ENCODE assay signal across 21 cellular contexts in genomic region chr5:31537856-31538255, GRCh38. TPM values are rescaled to one million over a fixed set of nuclear protein-coding genes. Genes with fewer than 3 reads are reported as not detected.
DNase-seq lines count a peak whose midpoint lies in the region; ATAC-seq and TF ChIP-seq lines count a peak whose summit lies in the region.
"Had no signal": no experiment of that assay in that cellular context is flagged by ENCODE, and none has a peak within 500 bp of the region (broad histone marks: within the 10 kb centered on the region; RNA-seq: fewer than 3 reads in every experiment).

No MANE protein-coding gene starts in this region.

- H3K27me3 Mint-ChIP-seq in activated T-cell treated with anti-CD3 and anti-CD28 coated beads, Interleukin-2, amount 50 U/mL, for 24 hours, result no peaks in the 10 kb centered on the region
- no peaks in the 10 kb centered on the region for H3K27me3 Mint-ChIP-seq in central memory CD8-positive, alpha-beta T cell
- H3K27me3 Mint-ChIP-seq: activated naive CD8-positive, alpha-beta T cell treated with anti-CD3 and anti-CD28 coated beads, Interleukin-2, amount 50 U/mL, for 24 hours; activated T-helper 17 cell treated with anti-CD3 and anti-CD28 coated beads, Interleukin-2, amount 50 U/mL, for 72 hours; natural killer cell treated with Interleukin-12 subunit alpha and Interleukin-12 subunit beta and Interleukin-15 and Interleukin-18, amount 100 ng/mL, for 72 hours had no signal

- no peaks in the 10 kb centered on the region for H3K27me3 ChIP-seq in left lung
- H3K27me3 ChIP-seq: Peyer's patch had no signal

- TF ChIP-seq CTCF in left lung (IDR thresholded peaks at IDR 0.05), result no peak

- H3K36me3 ChIP-seq in left lung, result peaks cover 0 to 75% of the 10 kb centered on the region in 2 donors

- no peak overlapping the region for H3K27ac ChIP-seq in left lung
- H3K27ac ChIP-seq: A549, HL-60, Peyer's patch had no signal

- H3K4me3 Mint-ChIP-seq in activated T-cell treated with anti-CD3 and anti-CD28 coated beads, Interleukin-2, amount 50 U/mL, for 24 hours, result no peak overlapping the region
- H3K4me3 Mint-ChIP-seq in central memory CD8-positive, alpha-beta T cell, result no peak overlapping the region
- H3K4me3 Mint-ChIP-seq in stimulated activated effector memory CD8-positive, alpha-beta T cell treated with anti-CD3 and anti-CD28 coated beads, Interleukin-12 subunit alpha, Interleukin-12 subunit beta, amount 100 ng/mL, for 72 hours, result no peak overlapping the region
- H3K4me3 Mint-ChIP-seq: activated naive CD8-positive, alpha-beta T cell treated with anti-CD3 and anti-CD28 coated beads, Interleukin-2, amount 50 U/mL, for 24 hours; activated T-helper 17 cell treated with anti-CD3 and anti-CD28 coated beads, Interleukin-2, amount 50 U/mL, for 72 hours; CD14-positive monocyte; natural killer cell treated with Interleukin-12 subunit alpha and Interleukin-12 subunit beta and Interleukin-15 and Interleukin-18, amount 100 ng/mL, for 72 hours had no signal

- peaks cover 91% of the 10 kb centered on the region for H3K36me3 Mint-ChIP-seq in activated T-cell treated with anti-CD3 and anti-CD28 coated beads, Interleukin-2, amount 50 U/mL, for 24 hours (ENCODE audit: low read depth)
- H3K36me3 Mint-ChIP-seq in central memory CD8-positive, alpha-beta T cell (ENCODE audit: insufficient read depth), result peaks cover 51% of the 10 kb centered on the region
- H3K36me3 Mint-ChIP-seq in stimulated activated effector memory CD8-positive, alpha-beta T cell treated with anti-CD3 and anti-CD28 coated beads, Interleukin-12 subunit alpha, Interleukin-12 subunit beta, amount 100 ng/mL, for 72 hours, result peaks cover 89% of the 10 kb centered on the region

- H3K4me1 Mint-ChIP-seq in activated T-cell treated with anti-CD3 and anti-CD28 coated beads, Interleukin-2, amount 50 U/mL, for 24 hours (ENCODE audit: low read depth), result peaks cover 41% of the 10 kb centered on the region
- peaks cover 14% of the 10 kb centered on the region for H3K4me1 Mint-ChIP-seq in central memory CD8-positive, alpha-beta T cell
- H3K4me1 Mint-ChIP-seq in stimulated activated effector memory CD8-positive, alpha-beta T cell treated with anti-CD3 and anti-CD28 coated beads, Interleukin-12 subunit alpha, Interleukin-12 subunit beta, amount 100 ng/mL, for 72 hours, result peaks cover 8% of the 10 kb centered on the region

- H3K27ac Mint-ChIP-seq in activated T-cell treated with anti-CD3 and anti-CD28 coated beads, Interleukin-2, amount 50 U/mL, for 24 hours, result peak overlapping the region; percentile 45
- H3K27ac Mint-ChIP-seq in central memory CD8-positive, alpha-beta T cell (ENCODE audit: low read depth), result peak overlapping the region; percentile 87
- H3K27ac Mint-ChIP-seq in stimulated activated effector memory CD8-positive, alpha-beta T cell treated with anti-CD3 and anti-CD28 coated beads, Interleukin-12 subunit alpha, Interleukin-12 subunit beta, amount 100 ng/mL, for 72 hours, result peak overlapping the region; percentile 15
- H3K27ac Mint-ChIP-seq: activated naive CD8-positive, alpha-beta T cell treated with anti-CD3 and anti-CD28 coated beads, Interleukin-2, amount 50 U/mL, for 24 hours; activated T-helper 17 cell treated with anti-CD3 and anti-CD28 coated beads, Interleukin-2, amount 50 U/mL, for 72 hours; CD14-positive monocyte had no signal

- no peaks in the 10 kb centered on the region for H3K9me3 ChIP-seq in left lung
- H3K9me3 ChIP-seq: A549, Peyer's patch had no signal

- intact Hi-C loops in left lung (cut with DNase I), result no loop called here

- H3K4me3 ChIP-seq in left lung, result no peak overlapping the region
- H3K4me3 ChIP-seq: A549, Peyer's patch had no signal

- H3K9me3 Mint-ChIP-seq in activated T-cell treated with anti-CD3 and anti-CD28 coated beads, Interleukin-2, amount 50 U/mL, for 24 hours, result no peaks in the 10 kb centered on the region
- H3K9me3 Mint-ChIP-seq in central memory CD8-positive, alpha-beta T cell, result no peaks in the 10 kb centered on the region
- no peaks in the 10 kb centered on the region for H3K9me3 Mint-ChIP-seq in stimulated activated effector memory CD8-positive, alpha-beta T cell treated with anti-CD3 and anti-CD28 coated beads, Interleukin-12 subunit alpha, Interleukin-12 subunit beta, amount 100 ng/mL, for 72 hours
- H3K9me3 Mint-ChIP-seq: activated naive CD8-positive, alpha-beta T cell treated with anti-CD3 and anti-CD28 coated beads, Interleukin-2, amount 50 U/mL, for 24 hours; activated T-helper 17 cell treated with anti-CD3 and anti-CD28 coated beads, Interleukin-2, amount 50 U/mL, for 72 hours; CD14-positive monocyte; natural killer cell treated with Interleukin-12 subunit alpha and Interleukin-12 subunit beta and Interleukin-15 and Interleukin-18, amount 100 ng/mL, for 72 hours had no signal

- no peak for DNase-seq in activated T-cell treated with anti-CD3 and anti-CD28 coated beads, Interleukin-2, amount 50 U/mL, for 24 hours
- no peak for DNase-seq in activated T-cell treated with anti-CD3 and anti-CD28 coated beads, Interleukin-2, amount 50 U/mL, for 48 hours
- DNase-seq in central memory CD8-positive, alpha-beta T cell (ENCODE audit: low spot score in 2 of 2), result no peak
- DNase-seq in left lung, result no peak
- no peak for DNase-seq in stimulated activated effector memory CD8-positive, alpha-beta T cell treated with anti-CD3 and anti-CD28 coated beads, Interleukin-12 subunit alpha, Interleukin-12 subunit beta, amount 100 ng/mL, for 72 hours (ENCODE audit: low spot score in 2 of 2)
- DNase-seq in GDM1 (lab: John Stamatoyannopoulos, UW), result no peak
- DNase-seq in DMS53 treated with DMSO at 0.1 percent for 48 hours (lab: John Stamatoyannopoulos, UW; ENCODE audit: unreplicated experiment), result no peak
- DNase-seq: activated naive CD8-positive, alpha-beta T cell treated with anti-CD3 and anti-CD28 coated beads, Interleukin-2, amount 50 U/mL, for 24 hours; central memory CD4-positive, alpha-beta T cell; effector memory CD4-positive, alpha-beta T cell; MV-4-11; NCI-H187 treated with DMSO at 0.1 percent for 48 hours; Peyer's patch; stimulated activated CD4-positive, alpha-beta T cell treated with anti-CD3 and anti-CD28 coated beads, Interleukin-4, amount 100 ng/mL, for 24 hours; T1000 had no signal

- H3K4me1 ChIP-seq in left lung, result peaks cover 5 to 26% of the 10 kb centered on the region in 2 donors

- no peak for ATAC-seq in central memory CD8-positive, alpha-beta T cell (replicated peaks; ENCODE audit: extremely low read depth, poor library complexity, severe bottlenecking)
- ATAC-seq in left lung, result peak; percentile 50
- no peak for ATAC-seq in stimulated activated effector memory CD8-positive, alpha-beta T cell treated with anti-CD3 and anti-CD28 coated beads, Interleukin-12 subunit alpha, Interleukin-12 subunit beta, amount 100 ng/mL, for 72 hours
- ATAC-seq in GM19023 (IDR thresholded peaks at IDR 0.05; ENCODE audit: unreplicated experiment), result no peak
- ATAC-seq: A549; activated naive CD8-positive, alpha-beta T cell treated with anti-CD3 and anti-CD28 coated beads, Interleukin-2, amount 50 U/mL, for 24 hours; activated T-helper 17 cell treated with anti-CD3 and anti-CD28 coated beads, Interleukin-2, amount 50 U/mL, for 72 hours; natural killer cell treated with Interleukin-12 subunit alpha and Interleukin-12 subunit beta and Interleukin-15 and Interleukin-18, amount 100 ng/mL, for 72 hours had no signal

RNA-seq across cellular contexts. Expression of gene C5orf22, which starts 5.8 kb away (rescaled TPM):
- total RNA-seq in left lung, result 10 to 100 TPM; 21.3 to 25.4 TPM

RNA-seq across cellular contexts. Expression of gene DROSHA, which starts 6.0 kb away (rescaled TPM):
- 10 to 100 TPM; 46.6 to 48.2 TPM for total RNA-seq in left lung

Comparison
In these comparisons a context has a peak if more than half of its experiments do, and no peak if none do; other contexts are left out.
1. H3K27ac Mint-ChIP-seq: peak in every context shown above with its lines; median percentile 87 in central memory CD8-positive, alpha-beta T cell; 45 in activated T-cell treated with anti-CD3 and anti-CD28 coated beads, Interleukin-2, amount 50 U/mL, for 24 hours; 15 in stimulated activated effector memory CD8-positive, alpha-beta T cell treated with anti-CD3 and anti-CD28 coated beads, Interleukin-12 subunit alpha, Interleukin-12 subunit beta, amount 100 ng/mL, for 72 hours.